In genomic region chr4:59818656-59819055, GRCh38 we compare ENCODE assay signal across 9 cellular contexts.
DNase-seq lines count a peak whose midpoint lies in the region; ATAC-seq, FAIRE-seq and TF ChIP-seq lines count a peak whose summit lies in the region.
"Had no signal": no experiment of that assay in that cellular context is flagged by ENCODE, and none has a peak within 500 bp of the region (broad histone marks: within the 10 kb centered on the region; RNA-seq: fewer than 3 reads in every experiment).

No MANE protein-coding gene starts in this region.

- ATAC-seq in A549 (peak in 1 of 2 experiments; percentile 62; a peak in 2 of 6 replicates), GM18909 (IDR thresholded peaks at IDR 0.05; ENCODE audit: poor library complexity, unreplicated experiment) (peak; percentile 92), HG03378 (IDR thresholded peaks at IDR 0.05; ENCODE audit: unreplicated experiment) (peak; percentile 85)
- ATAC-seq in activated naive CD8-positive, alpha-beta T cell treated with anti-CD3 and anti-CD28 coated beads, Interleukin-2, amount 50 U/mL, for 24 hours: no peak
- no peak for ATAC-seq in stimulated activated naive CD8-positive, alpha-beta T cell treated with anti-CD3 and anti-CD28 coated beads, Interleukin-15, amount 100 ng/mL, for 72 hours
- ATAC-seq in stimulated activated effector memory CD8-positive, alpha-beta T cell treated with anti-CD3 and anti-CD28 coated beads, Interleukin-12 subunit alpha, Interleukin-12 subunit beta, amount 100 ng/mL, for 72 hours: no peak

- H3K4me2 ChIP-seq in A549: peak overlapping the region; percentile 72

- no peaks in the 10 kb centered on the region for H3K9me3 ChIP-seq in A549

- H3K4me1 Mint-ChIP-seq in activated naive CD8-positive, alpha-beta T cell treated with anti-CD3 and anti-CD28 coated beads, Interleukin-2, amount 50 U/mL, for 24 hours: no peaks in the 10 kb centered on the region
- no peaks in the 10 kb centered on the region for H3K4me1 Mint-ChIP-seq in stimulated activated naive CD8-positive, alpha-beta T cell treated with anti-CD3 and anti-CD28 coated beads, Interleukin-15, amount 100 ng/mL, for 72 hours
- H3K4me1 Mint-ChIP-seq in stimulated activated effector memory CD8-positive, alpha-beta T cell treated with anti-CD3 and anti-CD28 coated beads, Interleukin-12 subunit alpha, Interleukin-12 subunit beta, amount 100 ng/mL, for 72 hours: no peaks in the 10 kb centered on the region

- peak overlapping the region; percentile 17 to 28; a peak in 1 of 6 replicates for H3K27ac ChIP-seq in A549

- TF ChIP-seq CTCF in A549 (IDR thresholded peaks at IDR 0.05): no peak

- H3K4me3 ChIP-seq in A549: peak overlapping the region; percentile 45
- H3K4me3 ChIP-seq: lung had no signal

- H3K4me3 Mint-ChIP-seq in activated naive CD8-positive, alpha-beta T cell treated with anti-CD3 and anti-CD28 coated beads, Interleukin-2, amount 50 U/mL, for 24 hours: peak overlapping the region; percentile 53
- H3K4me3 Mint-ChIP-seq in stimulated activated naive CD8-positive, alpha-beta T cell treated with anti-CD3 and anti-CD28 coated beads, Interleukin-15, amount 100 ng/mL, for 72 hours: peak overlapping the region; percentile 22 to 35
- no peak overlapping the region for H3K4me3 Mint-ChIP-seq in stimulated activated effector memory CD8-positive, alpha-beta T cell treated with anti-CD3 and anti-CD28 coated beads, Interleukin-12 subunit alpha, Interleukin-12 subunit beta, amount 100 ng/mL, for 72 hours

- no peaks in the 10 kb centered on the region for H3K36me3 Mint-ChIP-seq in activated naive CD8-positive, alpha-beta T cell treated with anti-CD3 and anti-CD28 coated beads, Interleukin-2, amount 50 U/mL, for 24 hours (ENCODE audit: low read depth)
- H3K36me3 Mint-ChIP-seq in stimulated activated effector memory CD8-positive, alpha-beta T cell treated with anti-CD3 and anti-CD28 coated beads, Interleukin-12 subunit alpha, Interleukin-12 subunit beta, amount 100 ng/mL, for 72 hours: no peaks in the 10 kb centered on the region

- TF ChIP-seq EP300 in A549 (IDR thresholded peaks at IDR 0.05): no peak

- POLR2A ChIA-PET in A549 (lab: Yijun Ruan, JAX): no interaction called here

- CTCF ChIA-PET in A549 (lab: Yijun Ruan, JAX): interaction anchor here (0.7 to 1.2 kb wide), 2 partner anchors 14 to 203 kb away, joined by 3 read pairs; no protein-coding TSS in a partner anchor

- TF ChIP-seq POLR2A in A549 (IDR thresholded peaks at IDR 0.05; ENCODE audit: low read length): no peak

- no peak for FAIRE-seq in A549 (lab: Jason Lieb, UNC)

- TF ChIP-seq RAD21 in A549 (conservative IDR thresholded peaks at IDR 0.05 in 1 of 2, IDR thresholded peaks at IDR 0.05 in 1 of 2): no peak

- no peaks in the 10 kb centered on the region for H3K4me1 ChIP-seq in A549

- no peak overlapping the region for H3K27ac Mint-ChIP-seq in activated naive CD8-positive, alpha-beta T cell treated with anti-CD3 and anti-CD28 coated beads, Interleukin-2, amount 50 U/mL, for 24 hours
- H3K27ac Mint-ChIP-seq in stimulated activated naive CD8-positive, alpha-beta T cell treated with anti-CD3 and anti-CD28 coated beads, Interleukin-15, amount 100 ng/mL, for 72 hours: no peak overlapping the region
- H3K27ac Mint-ChIP-seq in stimulated activated effector memory CD8-positive, alpha-beta T cell treated with anti-CD3 and anti-CD28 coated beads, Interleukin-12 subunit alpha, Interleukin-12 subunit beta, amount 100 ng/mL, for 72 hours: no peak overlapping the region

- H3K9me3 Mint-ChIP-seq in activated naive CD8-positive, alpha-beta T cell treated with anti-CD3 and anti-CD28 coated beads, Interleukin-2, amount 50 U/mL, for 24 hours: no peaks in the 10 kb centered on the region
- peaks cover 0 to 5% of the 10 kb centered on the region in 2 donors for H3K9me3 Mint-ChIP-seq in stimulated activated naive CD8-positive, alpha-beta T cell treated with anti-CD3 and anti-CD28 coated beads, Interleukin-15, amount 100 ng/mL, for 72 hours
- peaks cover 21% of the 10 kb centered on the region for H3K9me3 Mint-ChIP-seq in stimulated activated effector memory CD8-positive, alpha-beta T cell treated with anti-CD3 and anti-CD28 coated beads, Interleukin-12 subunit alpha, Interleukin-12 subunit beta, amount 100 ng/mL, for 72 hours

- H3K27me3 Mint-ChIP-seq in activated naive CD8-positive, alpha-beta T cell treated with anti-CD3 and anti-CD28 coated beads, Interleukin-2, amount 50 U/mL, for 24 hours: no peaks in the 10 kb centered on the region
- no peaks in the 10 kb centered on the region for H3K27me3 Mint-ChIP-seq in stimulated activated naive CD8-positive, alpha-beta T cell treated with anti-CD3 and anti-CD28 coated beads, Interleukin-15, amount 100 ng/mL, for 72 hours

- DNase-seq in A549 (ENCODE audit: low read depth in 1 of 2, low spot score in 1 of 2) (peak; percentile 1), NCI-H146 treated with DMSO at 0.1 percent for 48 hours (lab: John Stamatoyannopoulos, UW; ENCODE audit: unreplicated experiment) (no peak)
- DNase-seq in activated naive CD8-positive, alpha-beta T cell treated with anti-CD3 and anti-CD28 coated beads, Interleukin-2, amount 50 U/mL, for 24 hours: no peak
- DNase-seq in stimulated activated naive CD8-positive, alpha-beta T cell treated with anti-CD3 and anti-CD28 coated beads, Interleukin-15, amount 100 ng/mL, for 72 hours: no peak
- no peak for DNase-seq in stimulated activated effector memory CD8-positive, alpha-beta T cell treated with anti-CD3 and anti-CD28 coated beads, Interleukin-12 subunit alpha, Interleukin-12 subunit beta, amount 100 ng/mL, for 72 hours (ENCODE audit: low spot score in 2 of 2)
- no peak for DNase-seq in effector CD8-positive, alpha-beta T cell (lab: John Stamatoyannopoulos, UW)

- WGBS in A549 (ENCODE audit: missing lambda C conversion rate): 7% methylated on average over 7 of the region's 7 CpGs

TF ChIP-seq in A549, 52 proteins besides CTCF, POLR2A, EP300 and RAD21:
- TF ChIP-seq BHLHE40 (IDR thresholded peaks at IDR 0.05; ENCODE audit: low read depth, low read length) (no peak), HES2 (IDR thresholded peaks at IDR 0.05) (no peak), NFE2L2 (conservative IDR thresholded peaks at IDR 0.05; ENCODE audit: low read length) (no peak), RFX5 (IDR thresholded peaks at IDR 0.05) (no peak), CBX2 (IDR thresholded peaks at IDR 0.05; ENCODE audit: borderline replicate concordance, low read depth) (no peak), PHF8 (IDR thresholded peaks at IDR 0.05; ENCODE audit: borderline replicate concordance, low read depth) (no peak), E2F6 (IDR thresholded peaks at IDR 0.05; ENCODE audit: borderline replicate concordance, low read depth) (no peak), SREBF2 (IDR thresholded peaks at IDR 0.05) (no peak), HMGXB4 (CRISPR knock-in tag; IDR thresholded peaks at IDR 0.05; ENCODE audit: borderline replicate concordance) (no peak), SMC3 (IDR thresholded peaks at IDR 0.05) (no peak), HDAC2 (IDR thresholded peaks at IDR 0.05) (no peak), JUN (IDR thresholded peaks at IDR 0.05) (no peak), KDM5A (IDR thresholded peaks at IDR 0.05) (no peak), FOXS1 (CRISPR knock-in tag; IDR thresholded peaks at IDR 0.05) (no peak), PBX3 (IDR thresholded peaks at IDR 0.05) (no peak), NPAS2 (CRISPR knock-in tag; IDR thresholded peaks at IDR 0.05; ENCODE audit: borderline replicate concordance) (no peak), RCOR1 (IDR thresholded peaks at IDR 0.05; ENCODE audit: low read depth, low read length) (no peak)

Comparison
In these comparisons a context has a peak if more than half of its experiments do, and no peak if none do; other contexts are left out.
1. ATAC-seq: peak in GM18909 (single experiment) and HG03378 (single experiment); none in activated naive CD8-positive, alpha-beta T cell treated with anti-CD3 and anti-CD28 coated beads, Interleukin-2, amount 50 U/mL, for 24 hours (single experiment), stimulated activated naive CD8-positive, alpha-beta T cell treated with anti-CD3 and anti-CD28 coated beads, Interleukin-15, amount 100 ng/mL, for 72 hours (single experiment) and stimulated activated effector memory CD8-positive, alpha-beta T cell treated with anti-CD3 and anti-CD28 coated beads, Interleukin-12 subunit alpha, Interleukin-12 subunit beta, amount 100 ng/mL, for 72 hours (single experiment).
2. DNase-seq: peak in A549 (2 of 2); none in activated naive CD8-positive, alpha-beta T cell treated with anti-CD3 and anti-CD28 coated beads, Interleukin-2, amount 50 U/mL, for 24 hours (single experiment), stimulated activated naive CD8-positive, alpha-beta T cell treated with anti-CD3 and anti-CD28 coated beads, Interleukin-15, amount 100 ng/mL, for 72 hours (0 of 2), stimulated activated effector memory CD8-positive, alpha-beta T cell treated with anti-CD3 and anti-CD28 coated beads, Interleukin-12 subunit alpha, Interleukin-12 subunit beta, amount 100 ng/mL, for 72 hours (0 of 2), effector CD8-positive, alpha-beta T cell (single experiment) and NCI-H146 treated with DMSO at 0.1 percent for 48 hours (single experiment).